ENCODE assay signal across 17 cellular contexts in the genomic region with DNA sequence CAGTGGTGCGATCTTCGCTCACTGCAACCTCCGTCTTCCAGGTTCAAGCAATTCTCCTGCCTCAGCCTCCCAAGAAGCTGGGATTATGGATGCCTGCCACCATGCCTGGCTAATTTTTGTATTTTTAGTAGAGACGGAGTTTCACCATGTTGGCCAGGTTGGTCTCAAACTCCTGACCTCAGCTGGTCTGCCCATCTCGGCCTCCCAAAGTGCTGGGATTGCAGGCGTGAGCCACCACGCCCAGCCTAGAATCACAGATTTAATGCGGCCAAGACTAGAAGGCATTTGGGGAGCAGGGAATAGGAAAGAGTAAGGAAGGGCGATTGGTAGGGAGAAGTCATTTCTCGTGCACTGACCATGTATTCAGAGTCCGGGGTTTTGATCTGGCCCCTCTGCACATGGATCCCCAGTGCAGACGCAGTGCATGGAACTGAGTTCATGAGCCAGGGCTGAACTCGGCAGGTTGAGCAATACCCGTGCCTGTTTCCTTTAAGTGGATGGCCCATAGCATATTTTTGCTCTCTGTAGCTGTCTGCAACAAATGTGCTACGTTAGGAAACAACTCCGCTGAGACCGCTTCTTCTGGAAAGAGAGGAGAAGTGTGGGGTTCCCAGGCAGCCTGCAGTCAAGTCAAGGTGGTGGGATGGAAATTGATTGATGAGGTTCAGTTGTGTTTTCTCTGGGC. TPM values are rescaled to one million over a fixed set of nuclear protein-coding genes. Genes with fewer than 3 reads are reported as not detected.
DNase-seq lines count a peak whose midpoint lies in the region; ATAC-seq and TF ChIP-seq lines count a peak whose summit lies in the region.
"Had no signal": no experiment of that assay in that cellular context is flagged by ENCODE, and none has a peak within 500 bp of the region (broad histone marks: within the 10 kb centered on the region; RNA-seq: fewer than 3 reads in every experiment).

No MANE protein-coding gene starts in this region.

- no peak overlapping the region for H4K91ac ChIP-seq in trophoblast cell (ENCODE audit: low read depth, low read length)

- H3K27me3 ChIP-seq in esophagus squamous epithelium, result peaks cover 0 to 87% (median 5%) of the 10 kb centered on the region in 4 donors
- H3K27me3 ChIP-seq in trophoblast cell (ENCODE audit: insufficient read depth, low read length), result no peaks in the 10 kb centered on the region
- peaks cover 34% of the 10 kb centered on the region for H3K27me3 ChIP-seq in upper lobe of right lung
- H3K27me3 ChIP-seq in smooth muscle cell (ENCODE audit: low read depth), result peaks cover 34% of the 10 kb centered on the region

- H3F3A ChIP-seq in smooth muscle cell (ENCODE audit: low read depth), result peaks cover 4% of the 10 kb centered on the region

- no peak overlapping the region for H2BK120ac ChIP-seq in trophoblast cell (ENCODE audit: insufficient read depth, low read length, poor library complexity)

- 85 to 88% methylated on average over 16 of the region's 17 CpGs for WGBS in esophagus squamous epithelium, 2 donors
- WGBS in trophoblast cell (ENCODE audit: extremely low coverage, insufficient coverage, insufficient read length), result no CpG with 5 or more reads among the region's 17 CpGs
- 87% methylated on average over 17 of the region's 17 CpGs for WGBS in smooth muscle cell (ENCODE audit: low lambda C conversion rate)

- H3K36me3 ChIP-seq in esophagus squamous epithelium (no peaks in the 10 kb centered on the region), trophoblast cell (ENCODE audit: control insufficient read depth in 1 of 2, insufficient read depth in 2 of 2, low read length in 2 of 2) (no peaks in the 10 kb centered on the region), upper lobe of right lung (no peaks in the 10 kb centered on the region), smooth muscle cell (ENCODE audit: low read depth) (no peaks in the 10 kb centered on the region)
- H3K36me3 ChIP-seq: Peyer's patch had no signal

- H3K14ac ChIP-seq in trophoblast cell (ENCODE audit: low read length), result no peak overlapping the region

- ATAC-seq in left ventricle myocardium superior, result no peak
- no peak for ATAC-seq in upper lobe of right lung

- H2BK5ac ChIP-seq in trophoblast cell (ENCODE audit: low read depth, low read length, poor library complexity), result no peak overlapping the region

- H3K27ac ChIP-seq in esophagus squamous epithelium, result peak overlapping the region in 3 of 4 donors; percentile 76 to 84 (median 79)
- H3K27ac ChIP-seq in trophoblast cell (ENCODE audit: low read depth, low read length), result no peak overlapping the region
- H3K27ac ChIP-seq in upper lobe of right lung, result no peak overlapping the region
- no peak overlapping the region for H3K27ac ChIP-seq in smooth muscle cell (ENCODE audit: low read depth)
- H3K27ac ChIP-seq: C4-2B had no signal

- DNase-seq in cardiac septum (ENCODE audit: low spot score), result peak; percentile 53
- DNase-seq in left ventricle myocardium superior, result no peak
- no peak for DNase-seq in esophagus squamous epithelium (lab: John Stamatoyannopoulos, UW)
- peak; percentile 38 to 67 for DNase-seq in trophoblast cell
- no peak for DNase-seq in upper lobe of right lung
- no peak for DNase-seq in smooth muscle cell (lab: John Stamatoyannopoulos, UW; ENCODE audit: unreplicated experiment)
- no peak for DNase-seq in DMS53 treated with DMSO at 0.1 percent for 48 hours (lab: John Stamatoyannopoulos, UW; ENCODE audit: unreplicated experiment)
- no peak for DNase-seq in UCSD-AML1 (lab: John Stamatoyannopoulos, UW; ENCODE audit: unreplicated experiment)
- DNase-seq: COR-L47, HCEC 1CT, NCI-H1105 treated with DMSO at 0.1 percent for 48 hours, NCI-H1930, NCI-H2171 treated with DMSO at 0.1 percent for 48 hours, NCI-H774, SHP77 had no signal

- TF ChIP-seq CTCF in esophagus squamous epithelium (IDR thresholded peaks at IDR 0.05), result no peak
- TF ChIP-seq CTCF in upper lobe of right lung (IDR thresholded peaks at IDR 0.05), result no peak
- TF ChIP-seq CTCF in smooth muscle cell (IDR thresholded peaks at IDR 0.05; ENCODE audit: borderline replicate concordance, insufficient read depth, poor library complexity, severe bottlenecking), result no peak

- no peak overlapping the region for H3K23ac ChIP-seq in trophoblast cell (ENCODE audit: low read length)

- no peak overlapping the region for H3K4ac ChIP-seq in trophoblast cell (ENCODE audit: low read depth, low read length)

- H4K8ac ChIP-seq in trophoblast cell (ENCODE audit: low read depth, low read length), result no peak overlapping the region

- no peak overlapping the region for H3K9ac ChIP-seq in trophoblast cell (ENCODE audit: low read length)
- no peak overlapping the region for H3K9ac ChIP-seq in smooth muscle cell (ENCODE audit: low read depth)

- no peaks in the 10 kb centered on the region for H4K20me1 ChIP-seq in smooth muscle cell (ENCODE audit: low read depth)

- H3K18ac ChIP-seq in trophoblast cell (ENCODE audit: low read length), result no peak overlapping the region

- H2AFZ ChIP-seq in trophoblast cell (ENCODE audit: insufficient read depth, low read length, poor library complexity) (no peak overlapping the region), smooth muscle cell (ENCODE audit: low read depth) (no peak overlapping the region)

- no peak overlapping the region for H2AK5ac ChIP-seq in trophoblast cell (ENCODE audit: low read length)

- no peaks in the 10 kb centered on the region for H3K79me1 ChIP-seq in trophoblast cell (ENCODE audit: low read length)

- no peak overlapping the region for H4K12ac ChIP-seq in trophoblast cell (ENCODE audit: low read depth, low read length)

- intact Hi-C loops in cardiac septum (cut with DNase I) (no loop called here), left ventricle myocardium superior (cut with micrococcal nuclease) (no loop called here), esophagus squamous epithelium (cut with DNase I) (loop anchor here (10.0 kb wide), 1 partner anchor 73 kb away; no protein-coding TSS in a partner anchor), upper lobe of right lung (cut with DNase I) (no loop called here)

- H3K9me3 ChIP-seq in esophagus squamous epithelium, result no peaks in the 10 kb centered on the region
- no peaks in the 10 kb centered on the region for H3K9me3 ChIP-seq in trophoblast cell (ENCODE audit: insufficient read depth, low read depth, low read length)
- H3K9me3 ChIP-seq in upper lobe of right lung, result no peaks in the 10 kb centered on the region
- no peaks in the 10 kb centered on the region for H3K9me3 ChIP-seq in smooth muscle cell (replicated peaks; ENCODE audit: low read depth)

- H3K4me3 ChIP-seq in esophagus squamous epithelium (no peak overlapping the region), trophoblast cell (ENCODE audit: low read depth, low read length) (no peak overlapping the region), upper lobe of right lung (no peak overlapping the region), smooth muscle cell (no peak overlapping the region)
- H3K4me3 ChIP-seq: Peyer's patch had no signal

- H3K4me1 ChIP-seq in esophagus squamous epithelium (peaks cover 7 to 46% (median 11%) of the 10 kb centered on the region in 3 donors), trophoblast cell (ENCODE audit: control insufficient read depth in 1 of 2, insufficient read depth in 2 of 2, low read length in 2 of 2) (peaks cover 12 to 20% of the 10 kb centered on the region in 2 experiments), upper lobe of right lung (peaks cover 7% of the 10 kb centered on the region), smooth muscle cell (ENCODE audit: low read depth) (no peaks in the 10 kb centered on the region)

- H2BK12ac ChIP-seq in trophoblast cell (ENCODE audit: low read length), result no peak overlapping the region

- no peak for TF ChIP-seq POLR2A in esophagus squamous epithelium (IDR thresholded peaks at IDR 0.05)

- no peaks in the 10 kb centered on the region for H3K79me2 ChIP-seq in trophoblast cell (ENCODE audit: control insufficient read depth, insufficient read depth, low read length, poor library complexity)
- no peaks in the 10 kb centered on the region for H3K79me2 ChIP-seq in smooth muscle cell (ENCODE audit: low read depth)

- H3K4me2 ChIP-seq in trophoblast cell (ENCODE audit: low read length), result no peak overlapping the region
- H3K4me2 ChIP-seq in smooth muscle cell, result no peak overlapping the region

RNA-seq across cellular contexts. Expression of a gene that starts 3.4 kb away (rescaled TPM):
- total RNA-seq in cardiac septum, result 5.3 TPM
- 7.3 TPM for total RNA-seq in left ventricle myocardium superior
- 1 to 10 TPM in 1 of 4 donors, under 1 TPM in 3; 0.53 to 4.8 (median 0.78) TPM for total RNA-seq in esophagus squamous epithelium
- polyA plus RNA-seq in trophoblast cell (2013), result 3.2 and 3.6 TPM in 2 replicates
- 7.8 TPM for total RNA-seq in upper lobe of right lung
- under 0.01 and 1.3 TPM in 2 replicates for total RNA-seq in smooth muscle cell
- 0.43 TPM in 1 of 2 replicates, not detected in the other for polyA plus RNA-seq in smooth muscle cell

Comparison
In these comparisons a context has a peak if more than half of its experiments do, and no peak if none do; other contexts are left out.
1. DNase-seq: peak in cardiac septum (single experiment) and trophoblast cell (2 of 2); none in left ventricle myocardium superior (single experiment), esophagus squamous epithelium (single experiment), upper lobe of right lung (single experiment), smooth muscle cell (single experiment), DMS53 treated with DMSO at 0.1 percent for 48 hours (single experiment) and UCSD-AML1 (single experiment).
2. H3K27ac ChIP-seq: peak in esophagus squamous epithelium (3 of 4); none in trophoblast cell (single experiment), upper lobe of right lung (single experiment) and smooth muscle cell (single experiment).